In genomic region chr3:25380222-25380739, GRCh38 we compare ENCODE assay signal across 23 cellular contexts. TPM values are rescaled to one million over a fixed set of nuclear protein-coding genes. Genes with fewer than 3 reads are reported as not detected.
A peak's percentile ranks its signal among the peaks of the same experiment; 100 is the strongest.
DNase-seq lines count a peak whose midpoint lies in the region; ATAC-seq and TF ChIP-seq lines count a peak whose summit lies in the region.
"Had no signal": no experiment of that assay in that cellular context is flagged by ENCODE, and none has a peak within 500 bp of the region (broad histone marks: within the 10 kb centered on the region; RNA-seq: fewer than 3 reads in every experiment).

No MANE protein-coding gene starts in this region.

- H3K27ac ChIP-seq in SJSA1 = peak overlapping the region; percentile 70
- H3K27ac ChIP-seq: ascending aorta, esophagus muscularis mucosa, lower lobe of right lung had no signal

- peak overlapping the region; percentile 36 for H3K27ac Mint-ChIP-seq in nephron progenitor cell
- H3K27ac Mint-ChIP-seq: activated naive CD4-positive, alpha-beta T cell treated with anti-CD3 and anti-CD28 coated beads for 36 hours; B cell; effector memory CD8-positive, alpha-beta T cell; stimulated activated naive B cell treated with anti-CD40 and anti-IgM and Interleukin-4, amounts not matched to agents 10 μg/mL and 1 μg/mL and 100 μg/mL, for 72 hours had no signal

- no peak overlapping the region for H3K4me3 ChIP-seq in SJSA1
- H3K4me3 ChIP-seq: ascending aorta, esophagus muscularis mucosa, lower lobe of right lung had no signal

- no peaks in the 10 kb centered on the region for H3K9me3 ChIP-seq in SJSA1 (replicated peaks)
- H3K9me3 ChIP-seq: ascending aorta, esophagus muscularis mucosa, lower lobe of right lung had no signal

- ATAC-seq in GM18861 (IDR thresholded peaks at IDR 0.05; ENCODE audit: unreplicated experiment) = no peak
- ATAC-seq: activated CD4-positive, CD25-positive, alpha-beta regulatory T cell treated with anti-CD3 and anti-CD28 coated beads, Interleukin-2, amount 50 U/mL, for 24 hours; activated T-cell treated with anti-CD3 and anti-CD28 coated beads, Interleukin-2, amount 50 U/mL, for 4 hours; effector memory CD8-positive, alpha-beta T cell; lower lobe of right lung; stimulated activated naive B cell treated with anti-CD40 and anti-IgM and Interleukin-4, amounts not matched to agents 10 μg/mL and 1 μg/mL and 100 μg/mL, for 72 hours had no signal

- no peaks in the 10 kb centered on the region for H3K9me3 Mint-ChIP-seq in nephron progenitor cell
- H3K9me3 Mint-ChIP-seq: activated naive CD4-positive, alpha-beta T cell treated with anti-CD3 and anti-CD28 coated beads for 36 hours; activated T-cell treated with anti-CD3 and anti-CD28 coated beads, Interleukin-2, amount 50 U/mL, for 4 hours; stimulated activated naive B cell treated with anti-CD40 and anti-IgM and Interleukin-4, amounts not matched to agents 10 μg/mL and 1 μg/mL and 100 μg/mL, for 72 hours had no signal

- no peaks in the 10 kb centered on the region for H3K36me3 Mint-ChIP-seq in nephron progenitor cell (ENCODE audit: low read depth)
- H3K36me3 Mint-ChIP-seq: stimulated activated naive B cell treated with anti-CD40 and anti-IgM and Interleukin-4, amounts not matched to agents 10 μg/mL and 1 μg/mL and 100 μg/mL, for 72 hours had no signal

- H3K4me1 Mint-ChIP-seq in nephron progenitor cell = peaks cover 60% of the 10 kb centered on the region
- H3K4me1 Mint-ChIP-seq: B cell; stimulated activated naive B cell treated with anti-CD40 and anti-IgM and Interleukin-4, amounts not matched to agents 10 μg/mL and 1 μg/mL and 100 μg/mL, for 72 hours had no signal

- no peak overlapping the region for H3K4me3 Mint-ChIP-seq in nephron progenitor cell
- H3K4me3 Mint-ChIP-seq: activated naive CD4-positive, alpha-beta T cell treated with anti-CD3 and anti-CD28 coated beads for 36 hours; activated T-cell treated with anti-CD3 and anti-CD28 coated beads, Interleukin-2, amount 50 U/mL, for 4 hours; B cell; effector memory CD8-positive, alpha-beta T cell; stimulated activated naive B cell treated with anti-CD40 and anti-IgM and Interleukin-4, amounts not matched to agents 10 μg/mL and 1 μg/mL and 100 μg/mL, for 72 hours had no signal

- DNase-seq in SJSA1 (ENCODE audit: low read depth in 1 of 2, low spot score in 2 of 2) = peak; percentile 37 to 68
- DNase-seq in fibroblast of peridontal ligament (ENCODE audit: extremely low read depth) = peak; percentile 54
- peak; percentile 34 for DNase-seq in nephron progenitor cell
- DNase-seq in occipital lobe (lab: John Stamatoyannopoulos, UW) = no peak
- no peak for DNase-seq in NCI-H1092 treated with DMSO at 0.1 percent for 48 hours (lab: John Stamatoyannopoulos, UW)
- DNase-seq in NOMO-1 treated with dmso at 0.1 percent for 144 hours (lab: John Stamatoyannopoulos, UW; ENCODE audit: unreplicated experiment) = no peak
- DNase-seq: activated naive CD4-positive, alpha-beta T cell treated with anti-CD3 and anti-CD28 coated beads for 36 hours; activated T-cell treated with anti-CD3 and anti-CD28 coated beads, Interleukin-2, amount 50 U/mL, for 4 hours; effector memory CD8-positive, alpha-beta T cell; H7; head of caudate nucleus; Kasumi-1; lower lobe of right lung; NCI-H1105 treated with DMSO at 0.1 percent for 48 hours; NCI-H2081 treated with DMSO at 0.1 percent for 48 hours; NCI-H524 treated with DMSO at 0.1 percent for 48 hours; stimulated activated CD4-positive, alpha-beta T cell treated with anti-CD3 and anti-CD28 coated beads, Interleukin-1b, Interleukin-23, amount 100 ng/mL, for 48 hours; stimulated activated naive B cell treated with anti-CD40 and anti-IgM and Interleukin-4, amounts not matched to agents 10 μg/mL and 1 μg/mL and 100 μg/mL, for 72 hours had no signal

- H3K27me3 Mint-ChIP-seq in nephron progenitor cell (ENCODE audit: low read depth, poor library complexity) = peaks cover 7% of the 10 kb centered on the region
- H3K27me3 Mint-ChIP-seq: B cell; stimulated activated naive B cell treated with anti-CD40 and anti-IgM and Interleukin-4, amounts not matched to agents 10 μg/mL and 1 μg/mL and 100 μg/mL, for 72 hours had no signal

- H3K36me3 ChIP-seq in SJSA1 = no peaks in the 10 kb centered on the region
- H3K36me3 ChIP-seq: ascending aorta, esophagus muscularis mucosa, lower lobe of right lung had no signal

- TF ChIP-seq CTCF in nephron progenitor cell (IDR thresholded peaks at IDR 0.05) = no peak

- no peaks in the 10 kb centered on the region for H3K27me3 ChIP-seq in SJSA1 (replicated peaks)
- H3K27me3 ChIP-seq: ascending aorta, esophagus muscularis mucosa had no signal

- peaks cover 24% of the 10 kb centered on the region for H3K4me1 ChIP-seq in SJSA1 (replicated peaks)
- H3K4me1 ChIP-seq: ascending aorta, lower lobe of right lung had no signal

RNA-seq across cellular contexts. Expression of gene RARB, which starts 47.8 kb away (rescaled TPM):
- total RNA-seq in SJSA1 (2014; rRNA removed; shearing (Covaris generic)) = 11.7 and 17.9 TPM in 2 replicates
- total RNA-seq in occipital lobe = 13.4 TPM
- total RNA-seq: activated naive CD4-positive, alpha-beta T cell treated with anti-CD3 and anti-CD28 coated beads for 36 hours; B cell had no signal

Comparison
In these comparisons a context has a peak if more than half of its experiments do, and no peak if none do; other contexts are left out.
1. DNase-seq: peak in SJSA1 (2 of 2), fibroblast of peridontal ligament (single experiment) and nephron progenitor cell (single experiment); none in occipital lobe (single experiment), NCI-H1092 treated with DMSO at 0.1 percent for 48 hours (single experiment) and NOMO-1 treated with dmso at 0.1 percent for 144 hours (single experiment).